ENCODE assay signal across 1 cellular context in genomic region chr9:32579706-32580331, GRCh38.
TF ChIP-seq lines count a peak whose summit lies in the region.

No MANE protein-coding gene starts in this region.

TF ChIP-seq in HepG2, 621 proteins besides CTCF, POLR2A, EP300 and RAD21:
- TF ChIP-seq SALL2 (CRISPR knock-in tag; IDR thresholded peaks at IDR 0.05) (no peak), GFI1 (CRISPR knock-in tag; IDR thresholded peaks at IDR 0.05; ENCODE audit: borderline replicate concordance) (0 out of 2 replicates have a peak, but pooled peaks have one; percentile 24), SMC3 (IDR thresholded peaks at IDR 0.05; ENCODE audit: low read length) (peak; percentile 88), STAG1 (CRISPR knock-in tag; IDR thresholded peaks at IDR 0.05) (peak; percentile 77)
